1 cellular context compared by ENCODE assay signal in the genomic region with DNA sequence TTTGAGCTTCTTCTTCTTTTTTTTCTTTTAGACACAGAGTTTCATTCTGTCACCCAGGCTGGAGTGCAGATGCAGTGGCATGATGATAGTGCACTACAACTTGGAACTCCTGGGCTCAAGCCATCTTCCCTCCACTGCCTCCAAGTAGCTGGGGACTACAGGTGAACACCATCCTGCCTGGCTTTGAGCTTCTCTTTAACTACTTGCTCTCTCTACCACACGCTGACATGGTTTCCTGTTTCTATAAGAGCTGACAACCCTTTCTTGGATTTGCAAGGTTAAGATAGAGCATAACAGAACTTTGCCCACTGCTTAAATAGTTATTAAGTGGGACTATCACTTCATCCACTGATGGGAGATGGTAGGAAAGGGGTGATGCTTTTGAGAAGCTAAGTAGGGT.
TF ChIP-seq lines count a peak whose summit lies in the region.

No MANE protein-coding gene starts in this region.

TF ChIP-seq in SK-N-SH, 30 proteins besides CTCF, POLR2A, EP300 and RAD21 (continued from another document):
- TF ChIP-seq, protein P1, sequence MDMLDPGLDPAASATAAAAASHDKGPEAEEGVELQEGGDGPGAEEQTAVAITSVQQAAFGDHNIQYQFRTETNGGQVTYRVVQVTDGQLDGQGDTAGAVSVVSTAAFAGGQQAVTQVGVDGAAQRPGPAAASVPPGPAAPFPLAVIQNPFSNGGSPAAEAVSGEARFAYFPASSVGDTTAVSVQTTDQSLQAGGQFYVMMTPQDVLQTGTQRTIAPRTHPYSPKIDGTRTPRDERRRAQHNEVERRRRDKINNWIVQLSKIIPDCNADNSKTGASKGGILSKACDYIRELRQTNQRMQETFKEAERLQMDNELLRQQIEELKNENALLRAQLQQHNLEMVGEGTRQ (IDR thresholded peaks at IDR 0.05; ENCODE audit: borderline replicate concordance, low read depth, low read length) = no peak
- TF ChIP-seq FOSL2 (IDR thresholded peaks at IDR 0.05; ENCODE audit: borderline replicate concordance, low read depth) = no peak
